In the genomic region with DNA sequence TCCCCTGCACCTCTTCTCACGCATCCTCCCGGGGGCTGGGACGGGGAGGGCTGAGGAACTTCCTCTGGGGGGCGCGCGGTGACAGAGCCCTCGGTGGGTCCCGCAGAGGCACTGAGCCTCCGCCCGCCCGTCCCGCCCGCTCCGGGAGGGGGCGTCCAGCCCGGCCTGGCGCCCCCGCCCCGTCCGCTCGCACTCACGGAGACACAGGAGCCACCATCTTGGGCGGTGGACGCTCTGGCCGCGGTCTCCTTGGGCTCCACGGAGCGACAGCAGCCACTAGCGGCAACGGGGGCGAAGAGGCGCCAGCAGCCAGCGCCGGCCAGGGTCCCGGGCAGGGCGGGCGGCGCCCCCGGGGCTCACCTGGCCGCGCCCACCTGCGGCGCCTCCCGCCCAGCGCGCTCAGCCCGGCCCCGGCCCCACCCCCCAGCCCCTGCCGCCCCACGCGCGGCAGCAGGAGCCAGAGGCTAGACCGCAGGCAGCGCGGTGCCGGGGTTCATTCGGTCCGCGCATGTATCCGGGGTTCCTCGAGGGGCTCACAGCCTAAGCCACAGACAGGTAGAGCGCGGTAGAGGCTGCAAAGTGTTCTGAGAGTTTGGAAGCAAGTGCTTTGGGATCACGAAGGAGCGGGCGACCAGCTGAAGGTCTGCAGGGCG, we compare ENCODE assay signal across 8 cellular contexts. TPM values are rescaled to one million over a fixed set of nuclear protein-coding genes. Genes with fewer than 3 reads are reported as not detected.
DNase-seq lines count a peak whose midpoint lies in the region; ATAC-seq and TF ChIP-seq lines count a peak whose summit lies in the region.

A gene (minus strand): TSS at position 242 of the 653 bp plus-strand sequence. CDS start 7,225 bp downstream, outside the sequence.

- peak; percentile 91 for ATAC-seq in Right ventricle myocardium superior (ENCODE audit: poor library complexity)
- no peak for ATAC-seq in HG02798 (IDR thresholded peaks at IDR 0.05; ENCODE audit: poor library complexity, unreplicated experiment)

- no peaks in the 10 kb centered on the region for H3K36me3 ChIP-seq in CD4-positive, alpha-beta memory T cell (ENCODE audit: insufficient read depth, low read length)
- no peaks in the 10 kb centered on the region for H3K36me3 ChIP-seq in HAP-1 (replicated peaks)
- H3K36me3 ChIP-seq in ovary: no peaks in the 10 kb centered on the region

- no peaks in the 10 kb centered on the region for H3K36me3 Mint-ChIP-seq in CD4-positive, alpha-beta memory T cell
- no peaks in the 10 kb centered on the region for H3K36me3 Mint-ChIP-seq in activated naive CD4-positive, alpha-beta T cell treated with anti-CD3 and anti-CD28 coated beads, Interleukin-2, amount 10 ng/mL, durations not matched to agents 7 days and 5 days

- intact Hi-C loops in CD4-positive, alpha-beta memory T cell (cut with micrococcal nuclease): no loop called here
- intact Hi-C loops in Right ventricle myocardium superior (cut with DNase I) (no loop called here), ovary (cut with DNase I) (no loop called here)

- H3K27me3 ChIP-seq in CD4-positive, alpha-beta memory T cell (ENCODE audit: insufficient read depth, low read length): no peaks in the 10 kb centered on the region
- peaks cover 6% of the 10 kb centered on the region; the same call in 1 of the 2 replicates for H3K27me3 ChIP-seq in HAP-1 (ENCODE audit: low read depth)
- H3K27me3 ChIP-seq in ovary: no peaks in the 10 kb centered on the region

- peaks cover 5 to 10% (median 7%) of the 10 kb centered on the region in 4 donors for H3K4me1 Mint-ChIP-seq in CD4-positive, alpha-beta memory T cell
- peaks cover 10% of the 10 kb centered on the region for H3K4me1 Mint-ChIP-seq in activated naive CD4-positive, alpha-beta T cell treated with anti-CD3 and anti-CD28 coated beads, Interleukin-2, amount 10 ng/mL, durations not matched to agents 7 days and 5 days

- peak within 1 kb of the TSS in 1 of 2 donors; percentile 27 for H3K4me3 ChIP-seq in CD4-positive, alpha-beta memory T cell (ENCODE audit: low read length in 2 of 2)
- H3K4me3 ChIP-seq in HAP-1 (peak within 1 kb of the TSS; percentile 54), ovary (peak within 1 kb of the TSS; percentile 79)

- 2 to 4% (median 2%) methylated on average over 20 to 67 of the region's 67 CpGs for WGBS in ovary, 3 donors

- no peak for TF ChIP-seq POLR2A in ovary (IDR thresholded peaks at IDR 0.05)

- TF ChIP-seq CTCF in ovary (IDR thresholded peaks at IDR 0.05): peak in 1 of 3 donors; percentile 16

- H3K9me3 Mint-ChIP-seq in CD4-positive, alpha-beta memory T cell: peaks cover 0 to 2% (median 0%) of the 10 kb centered on the region in 8 donors
- H3K9me3 Mint-ChIP-seq in activated naive CD4-positive, alpha-beta T cell treated with anti-CD3 and anti-CD28 coated beads, Interleukin-2, amount 10 ng/mL, durations not matched to agents 7 days and 5 days: no peaks in the 10 kb centered on the region

- CTCF ChIA-PET in CD4-positive, alpha-beta memory T cell (lab: Charles Lee; ENCODE audit: partially characterized antibody): interaction anchor here (1.0 to 3.2 kb wide), 5 partner anchors 15 to 88 kb away, joined by 3 to 12 read pairs (median 5); no protein-coding TSS in a partner anchor
- CTCF ChIA-PET in activated naive CD4-positive, alpha-beta T cell treated with anti-CD3 and anti-CD28 coated beads, Interleukin-2, amount 10 ng/mL, durations not matched to agents 7 days and 5 days (lab: Charles Lee): interaction anchor here (1.0 to 1.4 kb wide), 5 partner anchors 12 to 25 kb away, joined by 3 to 5 read pairs (median 4); no protein-coding TSS in a partner anchor

- in situ Hi-C loops in HAP-1 (cut with MboI; ENCODE audit: low sequenced_read_pairs): no loop called here

- POLR2A ChIA-PET in CD4-positive, alpha-beta memory T cell (lab: Charles Lee; ENCODE audit: partially characterized antibody): interaction anchor here (1.5 kb wide), 1 partner anchor 85 kb away, joined by 5 read pairs; no protein-coding TSS in a partner anchor

- peak; percentile 32 to 48 (median 37) for DNase-seq in CD4-positive, alpha-beta memory T cell
- DNase-seq in HAP-1 (ENCODE audit: low spot score in 2 of 2) (peak; percentile 20 to 75), Right ventricle myocardium superior (peak; percentile 73), ovary (peak; percentile 56 to 75 (median 64)), OCI-M2 (lab: John Stamatoyannopoulos, UW; ENCODE audit: unreplicated experiment) (no peak)
- peak; percentile 60 for DNase-seq in activated naive CD4-positive, alpha-beta T cell treated with anti-CD3 and anti-CD28 coated beads, Interleukin-2, amount 10 ng/mL, durations not matched to agents 7 days and 5 days

- H3K27ac ChIP-seq in CD4-positive, alpha-beta memory T cell (ENCODE audit: low read depth, low read length): no peak within 1 kb of the TSS
- peak within 1 kb of the TSS in 1 of 2 donors; percentile 42 for H3K27ac ChIP-seq in ovary

- peak within 1 kb of the TSS; percentile 82 to 88 (median 86) for H3K4me3 Mint-ChIP-seq in CD4-positive, alpha-beta memory T cell
- H3K4me3 Mint-ChIP-seq in activated naive CD4-positive, alpha-beta T cell treated with anti-CD3 and anti-CD28 coated beads, Interleukin-2, amount 10 ng/mL, durations not matched to agents 7 days and 5 days: peak within 1 kb of the TSS; percentile 65

- peaks cover 6% of the 10 kb centered on the region for H3K4me1 ChIP-seq in CD4-positive, alpha-beta memory T cell (ENCODE audit: insufficient read depth, low read length)
- H3K4me1 ChIP-seq in HAP-1 (no peaks in the 10 kb centered on the region), ovary (ENCODE audit: insufficient read depth) (peaks cover 3% of the 10 kb centered on the region)

- peak within 1 kb of the TSS; percentile 50 to 83 (median 66) for H3K27ac Mint-ChIP-seq in CD4-positive, alpha-beta memory T cell
- H3K27ac Mint-ChIP-seq in activated naive CD4-positive, alpha-beta T cell treated with anti-CD3 and anti-CD28 coated beads, Interleukin-2, amount 10 ng/mL, durations not matched to agents 7 days and 5 days: no peak within 1 kb of the TSS

- no peak for TF ChIP-seq EP300 in ovary (IDR thresholded peaks at IDR 0.05)

- peaks cover 13 to 37% of the 10 kb centered on the region in 2 donors for H3K27me3 Mint-ChIP-seq in CD4-positive, alpha-beta memory T cell
- H3K27me3 Mint-ChIP-seq in activated naive CD4-positive, alpha-beta T cell treated with anti-CD3 and anti-CD28 coated beads, Interleukin-2, amount 10 ng/mL, durations not matched to agents 7 days and 5 days: peaks cover 81% of the 10 kb centered on the region

- no peaks in the 10 kb centered on the region for H3K9me3 ChIP-seq in CD4-positive, alpha-beta memory T cell (ENCODE audit: control insufficient read depth in 1 of 2, low read length in 2 of 2)
- H3K9me3 ChIP-seq in HAP-1 (no peaks in the 10 kb centered on the region), ovary (no peaks in the 10 kb centered on the region)

TF ChIP-seq in PFSK-1, 5 proteins besides CTCF, POLR2A, EP300 and RAD21:
- TF ChIP-seq POLR2AphosphoS5 (IDR thresholded peaks at IDR 0.05; ENCODE audit: low read depth, low read length) (peak; percentile 55), FOXP2 (optimal IDR thresholded peaks at IDR 0.05; ENCODE audit: borderline replicate concordance, extremely low read depth, extremely low read length, insufficient read depth) (peak; percentile 66), SIN3A (IDR thresholded peaks at IDR 0.05; ENCODE audit: borderline replicate concordance, insufficient read depth, low read length) (no peak), TAF1 (IDR thresholded peaks at IDR 0.05; ENCODE audit: borderline replicate concordance, insufficient read depth, low read length) (peak; percentile 67; the same call in 1 of the 2 replicates)
- TF ChIP-seq, protein P1, sequence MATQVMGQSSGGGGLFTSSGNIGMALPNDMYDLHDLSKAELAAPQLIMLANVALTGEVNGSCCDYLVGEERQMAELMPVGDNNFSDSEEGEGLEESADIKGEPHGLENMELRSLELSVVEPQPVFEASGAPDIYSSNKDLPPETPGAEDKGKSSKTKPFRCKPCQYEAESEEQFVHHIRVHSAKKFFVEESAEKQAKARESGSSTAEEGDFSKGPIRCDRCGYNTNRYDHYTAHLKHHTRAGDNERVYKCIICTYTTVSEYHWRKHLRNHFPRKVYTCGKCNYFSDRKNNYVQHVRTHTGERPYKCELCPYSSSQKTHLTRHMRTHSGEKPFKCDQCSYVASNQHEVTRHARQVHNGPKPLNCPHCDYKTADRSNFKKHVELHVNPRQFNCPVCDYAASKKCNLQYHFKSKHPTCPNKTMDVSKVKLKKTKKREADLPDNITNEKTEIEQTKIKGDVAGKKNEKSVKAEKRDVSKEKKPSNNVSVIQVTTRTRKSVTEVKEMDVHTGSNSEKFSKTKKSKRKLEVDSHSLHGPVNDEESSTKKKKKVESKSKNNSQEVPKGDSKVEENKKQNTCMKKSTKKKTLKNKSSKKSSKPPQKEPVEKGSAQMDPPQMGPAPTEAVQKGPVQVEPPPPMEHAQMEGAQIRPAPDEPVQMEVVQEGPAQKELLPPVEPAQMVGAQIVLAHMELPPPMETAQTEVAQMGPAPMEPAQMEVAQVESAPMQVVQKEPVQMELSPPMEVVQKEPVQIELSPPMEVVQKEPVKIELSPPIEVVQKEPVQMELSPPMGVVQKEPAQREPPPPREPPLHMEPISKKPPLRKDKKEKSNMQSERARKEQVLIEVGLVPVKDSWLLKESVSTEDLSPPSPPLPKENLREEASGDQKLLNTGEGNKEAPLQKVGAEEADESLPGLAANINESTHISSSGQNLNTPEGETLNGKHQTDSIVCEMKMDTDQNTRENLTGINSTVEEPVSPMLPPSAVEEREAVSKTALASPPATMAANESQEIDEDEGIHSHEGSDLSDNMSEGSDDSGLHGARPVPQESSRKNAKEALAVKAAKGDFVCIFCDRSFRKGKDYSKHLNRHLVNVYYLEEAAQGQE (IDR thresholded peaks at IDR 0.05; ENCODE audit: insufficient read depth in 1 of 2, low read depth in 2 of 2, low read length in 2 of 2): no peak

RNA-seq across cellular contexts. Expression of the gene that starts here (rescaled TPM):
- total RNA-seq in CD4-positive, alpha-beta memory T cell: under 1 TPM; 0.76 to 0.97 TPM
- polyA plus RNA-seq in CD4-positive, alpha-beta memory T cell: under 1 TPM; 0.39 to 0.53 TPM
- 0.97 TPM for polyA plus RNA-seq in PFSK-1 (2012; ENCODE audit: insufficient read length, low read depth)
- total RNA-seq in Right ventricle myocardium superior (0.59 TPM), ovary (1 to 10 TPM; 1.7 to 3.9 (median 2.5) TPM)
- 1 to 10 TPM in 1 of 2 donors, under 1 TPM in 1; 0.67 to 2.5 TPM for polyA plus RNA-seq in ovary

Comparison
In these comparisons a context has a peak if more than half of its experiments do, and no peak if none do; other contexts are left out.
1. Peak in DNase-seq in CD4-positive, alpha-beta memory T cell; RNA of the gene not detected or under 1 TPM.
2. Peak in DNase-seq and ATAC-seq in Right ventricle myocardium superior; RNA of the gene not detected or under 1 TPM.